ENCODE assay signal across 14 cellular contexts in genomic region chr20:45840700-45841198, GRCh38. TPM values are rescaled to one million over a fixed set of nuclear protein-coding genes. Genes with fewer than 3 reads are reported as not detected.
A peak's percentile ranks its signal among the peaks of the same experiment; 100 is the strongest.
DNase-seq lines count a peak whose midpoint lies in the region; ATAC-seq, FAIRE-seq and TF ChIP-seq lines count a peak whose summit lies in the region.
"Had no signal": no experiment of that assay in that cellular context is flagged by ENCODE, and none has a peak within 500 bp of the region (broad histone marks: within the 10 kb centered on the region; RNA-seq: fewer than 3 reads in every experiment).

No MANE protein-coding gene starts in this region.

- H2AFZ ChIP-seq in K562 (ENCODE audit: low read depth, low read length) = no peak overlapping the region

- H3K36me3 ChIP-seq in K562 (ENCODE audit: control insufficient read depth, insufficient read depth, low read length) = peaks cover 27% of the 10 kb centered on the region; the same call in 2 of the 3 replicates
- H3K36me3 ChIP-seq in psoas muscle (ENCODE audit: insufficient read depth in 1 of 2, low read depth in 1 of 2) = peaks cover 0 to 86% of the 10 kb centered on the region in 2 donors

- no peak for DNase-seq in K562 (ENCODE audit: extremely low read depth in 1 of 4, low spot score in 3 of 4)
- DNase-seq in psoas muscle = peak in 1 of 2 donors; percentile 71
- no peak for DNase-seq in nucleus accumbens (lab: John Stamatoyannopoulos, UW)
- DNase-seq: activated CD8-positive, alpha-beta memory T cell treated with anti-CD3 and anti-CD28 coated beads, Interleukin-2, amount 50 U/mL, for 4 hours; activated naive CD4-positive, alpha-beta T cell treated with Interleukin-2 at 50 U/mL for 16 hours; KBM-7; mammary epithelial cell; NCI-H2081 treated with DMSO at 0.1 percent for 48 hours; NCI-H526; PC-3; T-helper 9 cell had no signal

- FAIRE-seq in K562 (lab: Jason Lieb, UNC) = no peak

- intact Hi-C loops in K562 (cut with micrococcal nuclease) (no loop called here), psoas muscle (cut with DNase I) (loop anchor here in 1 of 2 donors (5.0 kb wide), 1 partner anchor 37 kb away; no protein-coding TSS in a partner anchor)

- TF ChIP-seq RAD21 in K562 (CRISPR knock-in tag; conservative IDR thresholded peaks at IDR 0.05 in 1 of 2, IDR thresholded peaks at IDR 0.05 in 1 of 2) = no peak

- WGBS in K562 (ENCODE audit: insufficient coverage, low coverage, missing lambda C conversion rate) = 87% methylated on average over 25 of the region's 25 CpGs
- 67 to 77% (median 69%) methylated on average over 22 to 25 of the region's 25 CpGs for WGBS in psoas muscle, 3 donors

- peaks cover 11 to 19% of the 10 kb centered on the region in 2 experiments for H3K4me1 ChIP-seq in K562 (replicated peaks in 1 of 2; ENCODE audit: control insufficient read depth in 2 of 2, insufficient read depth in 2 of 2, low read length in 2 of 2)
- H3K4me1 ChIP-seq in psoas muscle = peaks cover 41% of the 10 kb centered on the region

- no peak for TF ChIP-seq POLR2A in K562 (conservative IDR thresholded peaks at IDR 0.05)

- H3K4me2 ChIP-seq in K562 (ENCODE audit: insufficient read depth, low read length) = no peak overlapping the region

- H3K9ac ChIP-seq in K562 (ENCODE audit: insufficient read depth in 1 of 2, low read depth in 2 of 2, low read length in 2 of 2) = peak overlapping the region in 1 of 2 experiments; percentile 27; a peak in 1 of 4 replicates

- H3K79me2 ChIP-seq in K562 (ENCODE audit: control insufficient read depth, insufficient read depth, low read length) = no peaks in the 10 kb centered on the region

- H3K9me1 ChIP-seq in K562 (ENCODE audit: control insufficient read depth, insufficient read depth, low read length) = peaks cover 3% of the 10 kb centered on the region

- POLR2A ChIA-PET in K562 (lab: Yijun Ruan, JAX) = interaction anchor here (0.7 to 4.9 kb wide), 3 partner anchors 11 to 98 kb away, joined by 3 to 19 read pairs (median 8); partner anchors contain the start of gene ACOT8

- H3K27ac ChIP-seq in K562 (ENCODE audit: extremely low read depth, low read depth, low read length) (no peak overlapping the region), psoas muscle (peak overlapping the region; percentile 67)
- H3K27ac ChIP-seq: epithelial cell of prostate had no signal

- ATAC-seq in K562 = no peak
- ATAC-seq in psoas muscle = peak in 3 of 4 donors; percentile 4 to 24 (median 23)
- ATAC-seq in HG02938 (IDR thresholded peaks at IDR 0.05; ENCODE audit: unreplicated experiment) = no peak
- ATAC-seq: PC-3 had no signal

- H3K27me3 ChIP-seq in K562 (ENCODE audit: control insufficient read depth in 2 of 2, insufficient read depth in 2 of 2, low read length in 2 of 2) (no peaks in the 10 kb centered on the region), psoas muscle (ENCODE audit: insufficient read depth in 3 of 3, low read length in 2 of 3) (no peaks in the 10 kb centered on the region)

- BruUV-seq in K562 (replicated peaks; lab: Mats Ljungman, UMichigan) = no TSS peak

- no peak overlapping the region for H3K4me3 ChIP-seq in K562
- H3K4me3 ChIP-seq in psoas muscle = no peak overlapping the region
- H3K4me3 ChIP-seq: coronary artery had no signal

- TF ChIP-seq EP300 in K562 (IDR thresholded peaks at IDR 0.05; ENCODE audit: low read length) = no peak

- TF ChIP-seq CTCF in K562 (IDR thresholded peaks at IDR 0.05 in 2 of 3, conservative IDR thresholded peaks at IDR 0.05 in 1 of 3; ENCODE audit: insufficient read depth in 2 of 3, low read depth in 1 of 3, low read length in 3 of 3) = no peak
- no peak for TF ChIP-seq CTCF in psoas muscle (IDR thresholded peaks at IDR 0.05)

- no peaks in the 10 kb centered on the region for H3K9me3 ChIP-seq in K562 (replicated peaks; ENCODE audit: control insufficient read depth, insufficient read depth, low read depth, low read length)
- H3K9me3 ChIP-seq in psoas muscle = no peaks in the 10 kb centered on the region

- no peaks in the 10 kb centered on the region for H4K20me1 ChIP-seq in K562 (replicated peaks; ENCODE audit: control insufficient read depth, insufficient read depth, low read length)

- CTCF ChIA-PET in K562 (lab: Yijun Ruan, JAX; ENCODE audit: low intra/inter-chr PET ratio) = interaction anchor here (0.6 kb wide), 1 partner anchor 53 kb away, joined by 3 read pairs; no protein-coding TSS in a partner anchor

- in situ Hi-C loops in K562 (cut with MboI) = no loop called here

RNA-seq across cellular contexts. Expression of gene SNX21, which starts 7.2 kb away (rescaled TPM):
- 1.0 and 1.1 TPM in 2 replicates for total RNA-seq in K562 (2011; cell fraction: chromatin; rRNA removed; ENCODE audit: low replicate concordance)
- total RNA-seq in K562 (2011; cell fraction: nucleolus; rRNA removed) = 0.92 and 1.0 TPM in 2 replicates
- total RNA-seq in K562 (2011; cell fraction: nucleoplasm; rRNA removed) = 0.61 and 0.95 TPM in 2 replicates
- total RNA-seq in K562 (2014; rRNA removed) (0.65 and 0.91 TPM in 2 replicates), K562 (2014; rRNA removed; fragmentation: Illumina TruSeq; extraction: Trizol) (0.18 and 0.19 TPM in 2 replicates), K562 (2015; rRNA removed; fragmentation: Illumina TruSeq; extraction: Trizol) (0.57 and 0.69 TPM in 2 replicates), K562 (2021) (0.65 and 1.2 TPM in 2 replicates), psoas muscle (10 to 100 TPM; 22.3 to 44.9 (median 31.6) TPM)
- polyA plus RNA-seq in K562 (2011; rRNA removed) (0.18 TPM in 2 replicates), K562 (2014; fragmentation: Illumina TruSeq; extraction: Trizol) (0.22 and 0.26 TPM in 2 replicates), K562 (2014; fragmentation: Nextera tagmentation; extraction: Ambion mirVana) (under 1 TPM; 0.10 to 0.42 TPM), K562 (2014; rRNA removed) (0.58 and 1.2 TPM in 2 replicates), psoas muscle (10 to 100 TPM in 2 of 3 donors, 1 to 10 TPM in 1; 8.7 to 63.9 (median 21.2) TPM)
- 0.49 and 1.7 TPM in 2 replicates for polyA plus RNA-seq in K562 (2011; cell fraction: cytosol; rRNA removed)
- polyA plus RNA-seq in K562 (2011; cell fraction: nucleus; rRNA removed) = 0.58 TPM in 2 replicates
- 0.83 and 2.7 TPM in 2 replicates for polyA plus RNA-seq in K562 (2012)
- 0.06 and 0.07 TPM in 2 replicates for polyA minus RNA-seq in K562 (2011; rRNA and poly(A)+ RNA removed)
- 0.91 TPM in 1 of 2 replicates, not detected in the other for polyA minus RNA-seq in K562 (2011; cell fraction: cytosol; rRNA and poly(A)+ RNA removed)
- 0.56 and 0.67 TPM in 2 replicates for polyA minus RNA-seq in K562 (2011; cell fraction: nucleus; rRNA and poly(A)+ RNA removed)

RNA-seq across cellular contexts. Expression of gene TNNC2, which starts 13.6 kb away (rescaled TPM):
- not detected in 2 replicates for total RNA-seq in K562 (2011; cell fraction: chromatin; rRNA removed; ENCODE audit: low replicate concordance)
- total RNA-seq in K562 (2011; cell fraction: nucleolus; rRNA removed) = not detected in 2 replicates
- not detected in 2 replicates for total RNA-seq in K562 (2011; cell fraction: nucleoplasm; rRNA removed)
- not detected in 2 replicates for total RNA-seq in K562 (2014; rRNA removed)
- total RNA-seq in K562 (2014; rRNA removed; fragmentation: Illumina TruSeq; extraction: Trizol) = not detected in 2 replicates
- not detected in 2 replicates for total RNA-seq in K562 (2015; rRNA removed; fragmentation: Illumina TruSeq; extraction: Trizol)
- total RNA-seq in K562 (2021) = not detected in 2 replicates
- polyA plus RNA-seq in K562 (2011; rRNA removed) = not detected in 2 replicates
- polyA plus RNA-seq in K562 (2011; cell fraction: cytosol; rRNA removed) = not detected in 2 replicates
- polyA plus RNA-seq in K562 (2011; cell fraction: nucleus; rRNA removed) = 0.21 TPM in 1 of 2 replicates, not detected in the other
- 0.12 TPM in 1 of 2 replicates, not detected in the other for polyA plus RNA-seq in K562 (2012)
- not detected in 2 replicates for polyA plus RNA-seq in K562 (2014; fragmentation: Illumina TruSeq; extraction: Trizol)
- polyA plus RNA-seq in K562 (2014; fragmentation: Nextera tagmentation; extraction: Ambion mirVana) = not detected
- not detected in 2 replicates for polyA plus RNA-seq in K562 (2014; rRNA removed)
- not detected in 2 replicates for polyA minus RNA-seq in K562 (2011; rRNA and poly(A)+ RNA removed)
- polyA minus RNA-seq in K562 (2011; cell fraction: cytosol; rRNA and poly(A)+ RNA removed) = not detected in 2 replicates
- not detected in 2 replicates for polyA minus RNA-seq in K562 (2011; cell fraction: nucleus; rRNA and poly(A)+ RNA removed)
- total RNA-seq in psoas muscle = 1,000 to 10,000 TPM; 1,390 to 3,666 (median 2,654) TPM
- polyA plus RNA-seq in psoas muscle = over 10,000 TPM in 1 of 3 donors, 1,000 to 10,000 TPM in 2; 2,508 to 10,677 (median 9,192) TPM
- total RNA-seq: mammary epithelial cell, PC-3 had no signal

RNA-seq across cellular contexts. Expression of gene ACOT8, which starts 16.4 kb away (rescaled TPM):
- 26.4 and 48.0 TPM in 2 replicates for total RNA-seq in K562 (2011; cell fraction: chromatin; rRNA removed; ENCODE audit: low replicate concordance)
- total RNA-seq in K562 (2011; cell fraction: nucleolus; rRNA removed) = 49.1 and 51.5 TPM in 2 replicates
- 48.7 and 49.7 TPM in 2 replicates for total RNA-seq in K562 (2011; cell fraction: nucleoplasm; rRNA removed)
- total RNA-seq in K562 (2014; rRNA removed) = 36.7 and 49.8 TPM in 2 replicates
- total RNA-seq in K562 (2014; rRNA removed; fragmentation: Illumina TruSeq; extraction: Trizol) = 11.9 and 13.0 TPM in 2 replicates
- total RNA-seq in K562 (2015; rRNA removed; fragmentation: Illumina TruSeq; extraction: Trizol) = 18.3 and 20.3 TPM in 2 replicates
- total RNA-seq in K562 (2021) = 24.5 and 28.5 TPM in 2 replicates
- polyA plus RNA-seq in K562 (2011; rRNA removed) = 34.9 and 48.0 TPM in 2 replicates
- polyA plus RNA-seq in K562 (2011; cell fraction: cytosol; rRNA removed) = 75.9 and 83.3 TPM in 2 replicates
- polyA plus RNA-seq in K562 (2011; cell fraction: nucleus; rRNA removed) = 61.2 and 65.3 TPM in 2 replicates
- 25.1 and 57.1 TPM in 2 replicates for polyA plus RNA-seq in K562 (2012)
- 20.7 and 25.8 TPM in 2 replicates for polyA plus RNA-seq in K562 (2014; fragmentation: Illumina TruSeq; extraction: Trizol)
- 10 to 100 TPM in 1 of 2 experiments, 1 to 10 TPM in 1; 8.2 to 14.9 TPM for polyA plus RNA-seq in K562 (2014; fragmentation: Nextera tagmentation; extraction: Ambion mirVana)
- 46.7 and 49.5 TPM in 2 replicates for polyA plus RNA-seq in K562 (2014; rRNA removed)
- 16.0 and 16.3 TPM in 2 replicates for polyA minus RNA-seq in K562 (2011; rRNA and poly(A)+ RNA removed)
- 17.0 and 19.4 TPM in 2 replicates for polyA minus RNA-seq in K562 (2011; cell fraction: cytosol; rRNA and poly(A)+ RNA removed)
- polyA minus RNA-seq in K562 (2011; cell fraction: nucleus; rRNA and poly(A)+ RNA removed) = 22.6 and 28.4 TPM in 2 replicates
- total RNA-seq in psoas muscle = 10 to 100 TPM; 20.3 to 29.6 (median 24.9) TPM
- polyA plus RNA-seq in psoas muscle = 10 to 100 TPM; 20.2 to 32.9 (median 29.3) TPM

RNA-seq across cellular contexts. Expression of gene ZSWIM3, which starts 16.7 kb away (rescaled TPM):
- 3.7 and 6.4 TPM in 2 replicates for total RNA-seq in K562 (2011; cell fraction: chromatin; rRNA removed; ENCODE audit: low replicate concordance)
- 4.2 and 5.5 TPM in 2 replicates for total RNA-seq in K562 (2011; cell fraction: nucleolus; rRNA removed)
- 3.1 and 3.6 TPM in 2 replicates for total RNA-seq in K562 (2011; cell fraction: nucleoplasm; rRNA removed)
- total RNA-seq in K562 (2014; rRNA removed) (2.4 and 2.7 TPM in 2 replicates), K562 (2014; rRNA removed; fragmentation: Illumina TruSeq; extraction: Trizol) (2.6 and 2.8 TPM in 2 replicates), K562 (2015; rRNA removed; fragmentation: Illumina TruSeq; extraction: Trizol) (3.6 and 4.0 TPM in 2 replicates), K562 (2021) (2.5 and 2.9 TPM in 2 replicates), psoas muscle (1 to 10 TPM; 1.4 to 2.7 (median 1.5) TPM)
- polyA plus RNA-seq in K562 (2011; rRNA removed) (4.3 and 5.4 TPM in 2 replicates), K562 (2014; fragmentation: Illumina TruSeq; extraction: Trizol) (2.6 and 3.0 TPM in 2 replicates), K562 (2014; fragmentation: Nextera tagmentation; extraction: Ambion mirVana) (1 to 10 TPM; 1.7 to 1.8 TPM), K562 (2014; rRNA removed) (1.8 and 3.7 TPM in 2 replicates), psoas muscle (1 to 10 TPM; 1.1 to 2.0 (median 1.5) TPM)
- polyA plus RNA-seq in K562 (2011; cell fraction: cytosol; rRNA removed) = 4.5 and 4.6 TPM in 2 replicates
- polyA plus RNA-seq in K562 (2011; cell fraction: nucleus; rRNA removed) = 3.4 and 3.6 TPM in 2 replicates
- 2.2 and 3.5 TPM in 2 replicates for polyA plus RNA-seq in K562 (2012)
- 7.4 and 7.9 TPM in 2 replicates for polyA minus RNA-seq in K562 (2011; rRNA and poly(A)+ RNA removed)
- polyA minus RNA-seq in K562 (2011; cell fraction: cytosol; rRNA and poly(A)+ RNA removed) = 3.4 and 4.7 TPM in 2 replicates
- 0.81 and 3.1 TPM in 2 replicates for polyA minus RNA-seq in K562 (2011; cell fraction: nucleus; rRNA and poly(A)+ RNA removed)

RNA-seq across cellular contexts. Expression of gene UBE2C, which starts 28.3 kb away (rescaled TPM):
- total RNA-seq in K562 (2011; cell fraction: chromatin; rRNA removed; ENCODE audit: low replicate concordance) = 3.7 and 4.6 TPM in 2 replicates
- 1.8 and 3.4 TPM in 2 replicates for total RNA-seq in K562 (2011; cell fraction: nucleolus; rRNA removed)
- 1.8 and 3.6 TPM in 2 replicates for total RNA-seq in K562 (2011; cell fraction: nucleoplasm; rRNA removed)
- 0.41 and 0.68 TPM in 2 replicates for total RNA-seq in K562 (2014; rRNA removed)
- 0.48 and 0.69 TPM in 2 replicates for total RNA-seq in K562 (2014; rRNA removed; fragmentation: Illumina TruSeq; extraction: Trizol)
- 0.83 and 0.98 TPM in 2 replicates for total RNA-seq in K562 (2015; rRNA removed; fragmentation: Illumina TruSeq; extraction: Trizol)
- total RNA-seq in K562 (2021) = 1.5 and 1.7 TPM in 2 replicates
- polyA plus RNA-seq in K562 (2011; rRNA removed) = 1.4 and 1.7 TPM in 2 replicates
- 0.78 and 1.4 TPM in 2 replicates for polyA plus RNA-seq in K562 (2011; cell fraction: cytosol; rRNA removed)
- polyA plus RNA-seq in K562 (2011; cell fraction: nucleus; rRNA removed) = 3.6 and 6.6 TPM in 2 replicates
- polyA plus RNA-seq in K562 (2012) = 0.68 and 0.78 TPM in 2 replicates
- polyA plus RNA-seq in K562 (2014; fragmentation: Illumina TruSeq; extraction: Trizol) = 0.51 and 1.1 TPM in 2 replicates
- polyA plus RNA-seq in K562 (2014; fragmentation: Nextera tagmentation; extraction: Ambion mirVana) = under 1 TPM; 0.52 to 0.63 TPM
- 1.5 and 1.6 TPM in 2 replicates for polyA plus RNA-seq in K562 (2014; rRNA removed)
- not detected in 2 replicates for polyA minus RNA-seq in K562 (2011; rRNA and poly(A)+ RNA removed)
- 7.5 and 27.5 TPM in 2 replicates for polyA minus RNA-seq in K562 (2011; cell fraction: cytosol; rRNA and poly(A)+ RNA removed)
- 1.9 and 5.8 TPM in 2 replicates for polyA minus RNA-seq in K562 (2011; cell fraction: nucleus; rRNA and poly(A)+ RNA removed)
- total RNA-seq in psoas muscle = under 1 TPM; 0.32 to 0.42 (median 0.38) TPM
- under 1 TPM in 2 of 3 donors, not detected in 1; 0.35 to 0.40 TPM for polyA plus RNA-seq in psoas muscle

Comparison
In these comparisons a context has a peak if more than half of its experiments do, and no peak if none do; other contexts are left out.
1. ATAC-seq: peak in psoas muscle (3 of 4); none in K562 (single experiment) and HG02938 (single experiment).
2. RNA of gene SNX21, which starts 7.2 kb away (total RNA-seq): 22.3 to 44.9 TPM in psoas muscle; 0.18 to 1.2 TPM in K562; every median in the first group is over 10 times any median in the second.
3. RNA of gene TNNC2, which starts 13.6 kb away (total RNA-seq): 1,390 to 3,666 TPM in psoas muscle; not detected in K562; every median in the first group is over 1,000 times any median in the second.